Comparison of ENCODE assay signal across 11 cellular contexts in the genomic region with DNA sequence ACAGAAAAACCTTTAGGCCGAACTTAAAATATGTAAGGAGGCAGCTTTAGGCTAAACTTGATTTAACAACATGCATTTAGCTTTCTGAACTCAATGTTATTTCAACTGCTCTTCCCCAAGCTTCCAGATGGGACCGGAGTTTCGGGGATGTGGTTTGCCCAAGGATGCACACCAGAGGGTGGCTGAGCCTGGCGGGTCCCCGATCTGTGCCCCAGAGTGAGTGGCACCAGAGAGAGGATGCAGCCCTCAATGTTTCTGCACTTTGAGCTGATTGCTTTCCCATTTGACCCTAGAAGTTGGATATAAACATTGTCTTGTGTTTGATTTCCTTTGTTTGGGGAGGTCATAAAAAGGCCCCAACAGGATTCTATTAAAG.
A peak's percentile ranks its signal among the peaks of the same experiment; 100 is the strongest.
DNase-seq lines count a peak whose midpoint lies in the region; ATAC-seq and TF ChIP-seq lines count a peak whose summit lies in the region.
"Had no signal": no experiment of that assay in that cellular context is flagged by ENCODE, and none has a peak within 500 bp of the region (broad histone marks: within the 10 kb centered on the region; RNA-seq: fewer than 3 reads in every experiment).

No MANE protein-coding gene starts in this region.

- TF ChIP-seq CTCF in RWPE2 (IDR thresholded peaks at IDR 0.05; ENCODE audit: poor library complexity, severe bottlenecking) (no peak), esophagus muscularis mucosa (IDR thresholded peaks at IDR 0.05) (no peak)

- no peak for TF ChIP-seq POLR2A in esophagus muscularis mucosa (IDR thresholded peaks at IDR 0.05; ENCODE audit: low read depth)

- H3K27me3 ChIP-seq in RWPE2 (ENCODE audit: insufficient read depth, poor library complexity, severe bottlenecking) (no peaks in the 10 kb centered on the region), esophagus muscularis mucosa (no peaks in the 10 kb centered on the region)

- H3K4me3 ChIP-seq in RWPE2 (ENCODE audit: severe bottlenecking) (no peak overlapping the region), esophagus muscularis mucosa (peak overlapping the region; percentile 5 to 24 (median 16))

- ATAC-seq in RWPE2 (ENCODE audit: low read depth): no peak
- peak; percentile 17 for ATAC-seq in sciatic nerve
- no peak for ATAC-seq in GM21515 (IDR thresholded peaks at IDR 0.05; ENCODE audit: unreplicated experiment)
- ATAC-seq in GM18502 (IDR thresholded peaks at IDR 0.05; ENCODE audit: poor library complexity, unreplicated experiment): no peak
- ATAC-seq in GM18873 (IDR thresholded peaks at IDR 0.05; ENCODE audit: low FRiP score, unreplicated experiment): no peak

- WGBS in esophagus muscularis mucosa: 64% methylated on average over 5 of the region's 5 CpGs

- no peak for TF ChIP-seq EP300 in esophagus muscularis mucosa (IDR thresholded peaks at IDR 0.05)

- peaks cover 2% of the 10 kb centered on the region for H3K4me1 ChIP-seq in RWPE2 (ENCODE audit: insufficient read depth, poor library complexity, severe bottlenecking)
- peaks cover 3 to 36% (median 30%) of the 10 kb centered on the region in 4 donors for H3K4me1 ChIP-seq in esophagus muscularis mucosa

- DNase-seq in D341Med (ENCODE audit: low spot score): peak; percentile 32
- peak; percentile 37 for DNase-seq in RWPE2 (ENCODE audit: low spot score)
- DNase-seq in esophagus muscularis mucosa (ENCODE audit: extremely low spot score): no peak
- no peak for DNase-seq in sciatic nerve (ENCODE audit: low spot score)
- DNase-seq in NCI-H345 (lab: John Stamatoyannopoulos, UW): no peak
- DNase-seq: IMR-90, NCI-H2171 treated with DMSO at 0.1 percent for 48 hours had no signal

- H3K9me3 ChIP-seq in RWPE2 (ENCODE audit: severe bottlenecking) (no peaks in the 10 kb centered on the region), esophagus muscularis mucosa (no peaks in the 10 kb centered on the region)

- intact Hi-C loops in esophagus muscularis mucosa (cut with DNase I) (no loop called here), sciatic nerve (cut with DNase I) (no loop called here)

- no peaks in the 10 kb centered on the region for H3K36me3 ChIP-seq in RWPE2 (ENCODE audit: low read depth)
- H3K36me3 ChIP-seq in esophagus muscularis mucosa: no peaks in the 10 kb centered on the region

- H3K27ac ChIP-seq in RWPE2 (ENCODE audit: poor library complexity, severe bottlenecking) (no peak overlapping the region), esophagus muscularis mucosa (replicated peaks in 1 of 4) (peak overlapping the region; percentile 15 to 63 (median 42))
- H3K27ac ChIP-seq: RWPE1 had no signal

Comparison
In these comparisons a context has a peak if more than half of its experiments do, and no peak if none do; other contexts are left out.
1. DNase-seq: peak in D341Med (single experiment) and RWPE2 (single experiment); none in esophagus muscularis mucosa (single experiment), sciatic nerve (single experiment) and NCI-H345 (single experiment).